Comparison of ENCODE assay signal across 8 cellular contexts in genomic region chr1:167938083-167938482, GRCh38. TPM values are rescaled to one million over a fixed set of nuclear protein-coding genes. Genes with fewer than 3 reads are reported as not detected.
A peak's percentile ranks its signal among the peaks of the same experiment; 100 is the strongest.
DNase-seq lines count a peak whose midpoint lies in the region; ATAC-seq and TF ChIP-seq lines count a peak whose summit lies in the region.

No MANE protein-coding gene starts in this region.

- WGBS in mesendoderm (ENCODE audit: extremely low coverage, insufficient coverage, low lambda C conversion rate) = no CpG with 5 or more reads among the region's 4 CpGs

- no peaks in the 10 kb centered on the region for H3K79me1 ChIP-seq in mesendoderm (ENCODE audit: low read length)

- H3K4me2 ChIP-seq in mesendoderm (ENCODE audit: low read length) = peak overlapping the region; percentile 51

- no peak overlapping the region for H4K5ac ChIP-seq in mesendoderm (ENCODE audit: low read length)

- CTCF ChIA-PET in A673 (lab: Charles Lee) = no interaction called here

- POLR2A ChIA-PET in A673 (lab: Charles Lee; ENCODE audit: low non-redundant PET) = no interaction called here

- no peak overlapping the region for H2BK120ac ChIP-seq in mesendoderm (ENCODE audit: low read depth, low read length)

- intact Hi-C loops in A673 (cut with micrococcal nuclease; ENCODE audit: unreplicated experiment) = loop anchor here (10.0 kb wide), 1 partner anchor 223 kb away; no protein-coding TSS in a partner anchor
- intact Hi-C loops in ascending aorta (cut with DNase I) = loop anchor here (5.0 to 10.0 kb wide), 3 partner anchors 147 to 1547 kb away; partner anchors contain the start of genes SFT2D2 and SLC19A2

- H3K4ac ChIP-seq in mesendoderm (ENCODE audit: low read depth, low read length) = no peak overlapping the region

- H2AK5ac ChIP-seq in mesendoderm (ENCODE audit: low read length) = no peak overlapping the region

- no peak overlapping the region for H3K23ac ChIP-seq in mesendoderm (ENCODE audit: low read length)

- H3K36me3 ChIP-seq in A673 (ENCODE audit: insufficient read depth, low read length, poor library complexity, severe bottlenecking) = no peaks in the 10 kb centered on the region
- no peaks in the 10 kb centered on the region for H3K36me3 ChIP-seq in ascending aorta
- no peaks in the 10 kb centered on the region for H3K36me3 ChIP-seq in mesendoderm (ENCODE audit: control insufficient read depth, insufficient read depth, low read length)

- H3K4me1 ChIP-seq in A673 (ENCODE audit: insufficient read depth, low read length, poor library complexity, severe bottlenecking) (peaks cover 15% of the 10 kb centered on the region), ascending aorta (peaks cover 0 to 11% of the 10 kb centered on the region in 2 donors), mesendoderm (ENCODE audit: control insufficient read depth, low read depth, low read length) (no peaks in the 10 kb centered on the region)

- H3K79me2 ChIP-seq in mesendoderm (ENCODE audit: control insufficient read depth, insufficient read depth, low read length) = peaks cover 34% of the 10 kb centered on the region

- peak overlapping the region; percentile 75 for H3K4me3 ChIP-seq in A673 (ENCODE audit: low read depth, low read length, poor library complexity, severe bottlenecking)
- H3K4me3 ChIP-seq in HFF-Myc (replicated peaks; ENCODE audit: low read depth, low read length) = peak overlapping the region; percentile 88
- peak overlapping the region; percentile 91 for H3K4me3 ChIP-seq in ascending aorta
- no peak overlapping the region for H3K4me3 ChIP-seq in mesendoderm (ENCODE audit: low read length)

- H2BK15ac ChIP-seq in mesendoderm (replicated peaks; ENCODE audit: low read depth) = no peak overlapping the region

- TF ChIP-seq CTCF in A673 (conservative IDR thresholded peaks at IDR 0.05; ENCODE audit: low read depth, low read length) (no peak), HFF-Myc (IDR thresholded peaks at IDR 0.05; ENCODE audit: low read depth, low read length, missing control alignments) (no peak), ascending aorta (IDR thresholded peaks at IDR 0.05) (no peak)

- H3K9ac ChIP-seq in mesendoderm (ENCODE audit: low read length) = peak overlapping the region; percentile 63

- no peak for ATAC-seq in HG03432 (IDR thresholded peaks at IDR 0.05; ENCODE audit: unreplicated experiment)
- ATAC-seq in GM19397 (IDR thresholded peaks at IDR 0.05; ENCODE audit: unreplicated experiment) = no peak

- H3K27me3 ChIP-seq in A673 (replicated peaks; ENCODE audit: insufficient read depth, low read depth, low read length, poor library complexity) (no peaks in the 10 kb centered on the region), ascending aorta (no peaks in the 10 kb centered on the region), mesendoderm (ENCODE audit: insufficient read depth, low read length, poor library complexity) (no peaks in the 10 kb centered on the region)

- H3K18ac ChIP-seq in mesendoderm (ENCODE audit: low read length) = no peak overlapping the region

- no peak overlapping the region for H2BK5ac ChIP-seq in mesendoderm (ENCODE audit: low read length)

- no peaks in the 10 kb centered on the region for H3K9me3 ChIP-seq in A673 (ENCODE audit: low read depth, low read length, poor library complexity, severe bottlenecking)
- no peaks in the 10 kb centered on the region for H3K9me3 ChIP-seq in ascending aorta

- H3K27ac ChIP-seq in A673 (ENCODE audit: low read depth, low read length, poor library complexity, severe bottlenecking) (peak overlapping the region; percentile 98), ascending aorta (peak overlapping the region in 1 of 2 donors; percentile 98), mesendoderm (ENCODE audit: low read depth, low read length) (no peak overlapping the region)

- BruUV-seq in A673 (replicated peaks; lab: Mats Ljungman, UMichigan) = TSS peak; percentile 51

- H4K8ac ChIP-seq in mesendoderm (ENCODE audit: low read depth, low read length) = no peak overlapping the region

- DNase-seq in A673 (ENCODE audit: low spot score) (no peak), HFF-Myc (ENCODE audit: extremely low read depth, low read depth) (no peak), ascending aorta (ENCODE audit: low spot score in 2 of 2) (no peak), mesendoderm (no peak), hippocampal formation (lab: John Stamatoyannopoulos, UW) (no peak), 8988T (no peak)

- H3K56ac ChIP-seq in mesendoderm (ENCODE audit: low read length) = peak overlapping the region; percentile 73

RNA-seq across cellular contexts. Expression of gene MPC2, which starts 1.2 kb away (rescaled TPM):
- 56.2 and 56.5 TPM in 2 replicates for total RNA-seq in A673 (2021)
- 2.9 TPM for total RNA-seq in ascending aorta
- 40.0 TPM for polyA plus RNA-seq in mesendoderm (2013, experiment 1 of 2)
- 40.0 TPM for polyA plus RNA-seq in mesendoderm (2013, experiment 2 of 2)

RNA-seq across cellular contexts. Expression of gene DCAF6, which starts 1.6 kb away (rescaled TPM):
- total RNA-seq in A673 (2021) (31.9 and 32.0 TPM in 2 replicates), ascending aorta (9.8 TPM)
- 10.7 TPM for polyA plus RNA-seq in mesendoderm (2013, experiment 1 of 2)
- polyA plus RNA-seq in mesendoderm (2013, experiment 2 of 2) = 11.6 TPM

RNA-seq across cellular contexts. Expression of gene ADCY10, which starts 24.1 kb away (rescaled TPM):
- total RNA-seq in A673 (2021) = 0.19 and 0.44 TPM in 2 replicates
- 1.9 TPM for total RNA-seq in ascending aorta
- polyA plus RNA-seq in mesendoderm (2013, experiment 1 of 2) = 0.18 TPM
- 0.14 TPM for polyA plus RNA-seq in mesendoderm (2013, experiment 2 of 2)

Comparison
In these comparisons a context has a peak if more than half of its experiments do, and no peak if none do; other contexts are left out.
1. RNA of gene MPC2, which starts 1.2 kb away (total RNA-seq): 56.2 to 56.5 TPM in A673; 2.9 TPM in ascending aorta (single experiment); every median in the first group is over 10 times any median in the second.